Comparison of ENCODE assay signal across 19 cellular contexts in genomic region chr2:69151974-69152373, GRCh38.
A peak's percentile ranks its signal among the peaks of the same experiment; 100 is the strongest.
DNase-seq lines count a peak whose midpoint lies in the region; ATAC-seq and TF ChIP-seq lines count a peak whose summit lies in the region.
"Had no signal": no experiment of that assay in that cellular context is flagged by ENCODE, and none has a peak within 500 bp of the region (broad histone marks: within the 10 kb centered on the region; RNA-seq: fewer than 3 reads in every experiment).

No MANE protein-coding gene starts in this region.

- no TSS peak for BruUV-seq in mammary epithelial cell (replicated peaks; lab: Mats Ljungman, UMichigan)

- H3K27ac ChIP-seq in breast epithelium (peak overlapping the region; percentile 75 to 84), mammary epithelial cell (ENCODE audit: insufficient read depth, low read depth, low read length) (no peak overlapping the region), gastroesophageal sphincter (peak overlapping the region in 3 of 4 donors; percentile 25 to 57 (median 55)), ovary (peak overlapping the region in 1 of 2 donors; percentile 88), vagina (peak overlapping the region; percentile 63)
- H3K27ac ChIP-seq: 22Rv1 had no signal

- H3K27me3 ChIP-seq in breast epithelium (no peaks in the 10 kb centered on the region), mammary epithelial cell (ENCODE audit: insufficient read depth, low read length) (no peaks in the 10 kb centered on the region), gastroesophageal sphincter (no peaks in the 10 kb centered on the region), ovary (no peaks in the 10 kb centered on the region), vagina (no peaks in the 10 kb centered on the region)

- TF ChIP-seq POLR2A in breast epithelium (IDR thresholded peaks at IDR 0.05) (no peak), gastroesophageal sphincter (IDR thresholded peaks at IDR 0.05) (no peak), ovary (IDR thresholded peaks at IDR 0.05) (no peak), vagina (IDR thresholded peaks at IDR 0.05) (no peak)

- no peak overlapping the region for H3K4me2 ChIP-seq in mammary epithelial cell (ENCODE audit: insufficient read depth, low read depth, low read length)

- H2AFZ ChIP-seq in mammary epithelial cell (ENCODE audit: low read depth, low read length) = no peak overlapping the region

- no peaks in the 10 kb centered on the region for H3K36me3 ChIP-seq in breast epithelium
- H3K36me3 ChIP-seq in mammary epithelial cell (ENCODE audit: insufficient read depth, low read length) = no peaks in the 10 kb centered on the region
- H3K36me3 ChIP-seq in gastroesophageal sphincter = peaks cover 0 to 23% of the 10 kb centered on the region in 2 donors
- no peaks in the 10 kb centered on the region for H3K36me3 ChIP-seq in ovary
- H3K36me3 ChIP-seq in vagina = peaks cover 0 to 4% of the 10 kb centered on the region in 2 donors

- CTCF ChIA-PET in mammary epithelial cell (lab: Charles Lee; ENCODE audit: low non-redundant PET) = no interaction called here

- in situ Hi-C loops in mammary epithelial cell (cut with MboI; ENCODE audit: low sequenced_read_pairs in 2 of 2) = no loop called here

- TF ChIP-seq CTCF in breast epithelium (IDR thresholded peaks at IDR 0.05) = no peak
- no peak for TF ChIP-seq CTCF in mammary epithelial cell (conservative IDR thresholded peaks at IDR 0.05 in 1 of 2, IDR thresholded peaks at IDR 0.05 in 1 of 2; ENCODE audit: extremely low read depth in 1 of 2, insufficient read depth in 1 of 2, low read depth in 1 of 2, low read length in 2 of 2)
- TF ChIP-seq CTCF in gastroesophageal sphincter (IDR thresholded peaks at IDR 0.05) = no peak
- TF ChIP-seq CTCF in ovary (IDR thresholded peaks at IDR 0.05) = no peak
- no peak for TF ChIP-seq CTCF in vagina (IDR thresholded peaks at IDR 0.05)

- H3K4me3 ChIP-seq in breast epithelium = no peak overlapping the region
- no peak overlapping the region for H3K4me3 ChIP-seq in mammary epithelial cell (replicated peaks in 1 of 3; ENCODE audit: insufficient read depth in 1 of 3, low read depth in 2 of 3, low read length in 3 of 3)
- no peak overlapping the region for H3K4me3 ChIP-seq in gastroesophageal sphincter
- H3K4me3 ChIP-seq in ovary = no peak overlapping the region
- H3K4me3 ChIP-seq in vagina = no peak overlapping the region
- H3K4me3 ChIP-seq: K562 had no signal

- WGBS in mammary epithelial cell (ENCODE audit: low coverage, missing lambda C conversion rate) = 98% methylated on average over 4 of the region's 4 CpGs
- WGBS in gastroesophageal sphincter (ENCODE audit: low coverage in 1 of 2), 2 donors = 80 to 83% methylated on average over 1 to 3 of the region's 4 CpGs
- WGBS in ovary, 3 donors = 54 to 60% (median 55%) methylated on average over 4 of the region's 4 CpGs

- no peaks in the 10 kb centered on the region for H3K79me2 ChIP-seq in mammary epithelial cell (ENCODE audit: insufficient read depth, low read length)

- peaks cover 6 to 11% of the 10 kb centered on the region in 2 donors for H3K4me1 ChIP-seq in breast epithelium
- no peaks in the 10 kb centered on the region for H3K4me1 ChIP-seq in mammary epithelial cell (ENCODE audit: insufficient read depth, low read length)
- H3K4me1 ChIP-seq in gastroesophageal sphincter = peaks cover 7 to 69% (median 24%) of the 10 kb centered on the region in 3 donors
- H3K4me1 ChIP-seq in ovary (ENCODE audit: insufficient read depth) = peaks cover 38% of the 10 kb centered on the region
- H3K4me1 ChIP-seq in vagina = peaks cover 37% of the 10 kb centered on the region
- H3K4me1 ChIP-seq: Caco-2 had no signal

- ATAC-seq in gastroesophageal sphincter = no peak
- no peak for ATAC-seq in GM21825 (IDR thresholded peaks at IDR 0.05; ENCODE audit: unreplicated experiment)
- ATAC-seq: K562, PC-3 had no signal

- H3K9me3 ChIP-seq in breast epithelium (no peaks in the 10 kb centered on the region), mammary epithelial cell (replicated peaks; ENCODE audit: insufficient read depth, low read length) (peaks cover 4% of the 10 kb centered on the region), gastroesophageal sphincter (no peaks in the 10 kb centered on the region), ovary (no peaks in the 10 kb centered on the region), vagina (no peaks in the 10 kb centered on the region)
- H3K9me3 ChIP-seq: Caco-2 had no signal

- no peak for TF ChIP-seq EP300 in gastroesophageal sphincter (IDR thresholded peaks at IDR 0.05)
- TF ChIP-seq EP300 in ovary (IDR thresholded peaks at IDR 0.05) = no peak

- no peak overlapping the region for H3K9ac ChIP-seq in mammary epithelial cell (ENCODE audit: insufficient read depth, low read length)

- DNase-seq in breast epithelium (ENCODE audit: low spot score in 2 of 2) (no peak), mammary epithelial cell (no peak), ovary (peak in 3 of 5 donors; percentile 34 to 64 (median 46)), vagina (ENCODE audit: extremely low spot score in 2 of 2) (no peak), glomerular visceral epithelial cell (ENCODE audit: extremely low spot score) (no peak), foreskin melanocyte (no peak)
- DNase-seq: Caco-2; CD4-positive, CD25-positive, alpha-beta regulatory T cell; DMS53; HFFc6; NCI-H1417; NCI-H2029; NCI-H2171 treated with DMSO at 0.1 percent for 48 hours; NCI-H748 treated with DMSO at 0.1 percent for 48 hours; PC-3 had no signal

- no peaks in the 10 kb centered on the region for H4K20me1 ChIP-seq in mammary epithelial cell (ENCODE audit: insufficient read depth, low read length)

- intact Hi-C loops in breast epithelium (cut with DNase I; ENCODE audit: low total_unique reads) = loop anchor here (5.0 kb wide), 1 partner anchor 725 kb away; no protein-coding TSS in a partner anchor
- intact Hi-C loops in mammary epithelial cell (cut with micrococcal nuclease) = no loop called here
- intact Hi-C loops in ovary (cut with DNase I) = loop anchor here in 2 of 4 donors (5.0 to 10.0 kb wide), 2 partner anchors 153 to 155 kb away; no protein-coding TSS in a partner anchor
- intact Hi-C loops in vagina (cut with DNase I) = loop anchor here (10.0 kb wide), 1 partner anchor 87 kb away; no protein-coding TSS in a partner anchor

- dilution Hi-C loops in mammary epithelial cell (cut with HindIII; ENCODE audit: low sequenced_read_pairs) = no loop called here

Comparison
In these comparisons a context has a peak if more than half of its experiments do, and no peak if none do; other contexts are left out.
1. DNase-seq: peak in ovary (3 of 5); none in breast epithelium (0 of 2), mammary epithelial cell (single experiment), vagina (0 of 2), glomerular visceral epithelial cell (single experiment) and foreskin melanocyte (single experiment).